In the genomic region with DNA sequence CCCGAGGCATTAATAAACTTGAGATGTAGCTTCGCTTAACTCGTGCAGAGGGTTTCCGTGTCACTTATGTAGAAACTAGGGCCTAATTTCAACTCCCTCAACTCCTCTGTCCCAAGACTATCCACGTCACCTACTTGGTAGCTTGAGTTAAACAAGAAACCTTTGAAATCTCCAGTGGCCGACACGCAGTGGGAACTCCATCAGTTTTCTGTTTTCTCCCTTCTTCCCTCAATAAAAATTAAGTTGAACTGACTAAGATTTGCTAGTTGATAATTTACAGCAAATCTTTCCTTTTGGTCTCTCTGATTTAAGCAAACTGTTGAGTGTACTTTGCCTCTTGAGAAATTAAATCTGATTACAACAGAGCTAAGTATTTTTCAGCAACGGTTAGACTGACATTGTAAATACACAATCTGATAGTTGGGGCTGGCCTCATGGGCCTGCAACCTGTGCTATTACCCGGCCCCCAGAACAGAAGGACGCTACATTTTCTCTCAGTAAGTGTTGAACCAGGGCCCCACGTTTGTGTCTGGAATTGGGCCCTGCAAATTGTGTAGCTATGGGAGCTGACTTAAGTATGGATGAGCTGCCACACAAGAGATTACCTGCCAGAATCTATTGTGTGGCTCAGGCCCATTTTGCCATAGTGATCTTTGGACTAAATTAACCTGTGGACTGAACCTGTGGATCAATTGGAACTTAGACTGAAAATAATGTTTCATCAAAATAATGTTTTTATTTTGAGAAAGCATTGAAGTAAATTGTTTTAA, we compare ENCODE assay signal across 8 cellular contexts. TPM values are rescaled to one million over a fixed set of nuclear protein-coding genes. Genes with fewer than 3 reads are reported as not detected.
A peak's percentile ranks its signal among the peaks of the same experiment; 100 is the strongest.
DNase-seq lines count a peak whose midpoint lies in the region; ATAC-seq, FAIRE-seq and TF ChIP-seq lines count a peak whose summit lies in the region.

No MANE protein-coding gene starts in this region.

- no peaks in the 10 kb centered on the region for H3K9me3 Mint-ChIP-seq in activated CD8-positive, alpha-beta T cell treated with anti-CD3 and anti-CD28 coated beads for 36 hours

- peaks cover 4% of the 10 kb centered on the region for H3K4me1 ChIP-seq in right cardiac atrium (ENCODE audit: control insufficient read depth, insufficient read depth, low read length)
- peaks cover 3 to 9% of the 10 kb centered on the region in 2 donors for H3K4me1 ChIP-seq in small intestine (ENCODE audit: control insufficient read depth in 2 of 2, insufficient read depth in 1 of 2, low read depth in 1 of 2, low read length in 1 of 2)

- H3K9me3 ChIP-seq in right cardiac atrium (ENCODE audit: control insufficient read depth, low read length) = no peaks in the 10 kb centered on the region
- H3K9me3 ChIP-seq in small intestine (ENCODE audit: control insufficient read depth, low read depth) = no peaks in the 10 kb centered on the region

- H3K36me3 Mint-ChIP-seq in activated CD8-positive, alpha-beta T cell treated with anti-CD3 and anti-CD28 coated beads for 36 hours (ENCODE audit: low read depth) = peaks cover 17% of the 10 kb centered on the region

- intact Hi-C loops in activated CD8-positive, alpha-beta T cell treated with anti-CD3 and anti-CD28 coated beads for 36 hours (cut with micrococcal nuclease) = loop anchor here (5.0 kb wide), 1 partner anchor 245 kb away; a partner anchor contains a TSS
- intact Hi-C loops in right cardiac atrium (cut with DNase I) = no loop called here

- H3K4me3 ChIP-seq in right cardiac atrium (ENCODE audit: low read length) (peak overlapping the region; percentile 56), small intestine (ENCODE audit: low read depth in 1 of 2, low read length in 2 of 2) (peak overlapping the region in 1 of 2 donors; percentile 75)

- no peaks in the 10 kb centered on the region for H3K36me3 ChIP-seq in small intestine (ENCODE audit: control insufficient read depth in 2 of 2, insufficient read depth in 2 of 2, low read length in 2 of 2)

- H3K4me1 Mint-ChIP-seq in activated CD8-positive, alpha-beta T cell treated with anti-CD3 and anti-CD28 coated beads for 36 hours (ENCODE audit: low read depth) = peaks cover 36% of the 10 kb centered on the region

- peak overlapping the region; percentile 93 for H3K27ac Mint-ChIP-seq in activated CD8-positive, alpha-beta T cell treated with anti-CD3 and anti-CD28 coated beads for 36 hours

- H3K27me3 ChIP-seq in right cardiac atrium (ENCODE audit: control insufficient read depth, insufficient read depth) (no peaks in the 10 kb centered on the region), small intestine (ENCODE audit: control insufficient read depth in 2 of 2, insufficient read depth in 2 of 2, low read length in 2 of 2) (no peaks in the 10 kb centered on the region)

- TF ChIP-seq CTCF in activated CD8-positive, alpha-beta T cell treated with anti-CD3 and anti-CD28 coated beads for 36 hours (IDR thresholded peaks at IDR 0.05) = no peak

- H3K4me3 Mint-ChIP-seq in activated CD8-positive, alpha-beta T cell treated with anti-CD3 and anti-CD28 coated beads for 36 hours = peak overlapping the region; percentile 96

- FAIRE-seq in small intestine (lab: Jason Lieb, UNC) = no peak

- peak overlapping the region; percentile 88 for H3K27ac ChIP-seq in right cardiac atrium (ENCODE audit: low read length)
- H3K27ac ChIP-seq in small intestine (ENCODE audit: low read depth in 1 of 2, low read length in 1 of 2) = peak overlapping the region; percentile 76 to 91

- DNase-seq in NCI-H146 (lab: John Stamatoyannopoulos, UW) (peak; percentile 33), NCI-H146 treated with DMSO at 0.1 percent for 48 hours (lab: John Stamatoyannopoulos, UW; ENCODE audit: unreplicated experiment) (no peak), right cardiac atrium (no peak), small intestine (peak; percentile 45)
- DNase-seq in activated CD8-positive, alpha-beta T cell treated with anti-CD3 and anti-CD28 coated beads for 36 hours = no peak

- POLR2A ChIA-PET in activated CD8-positive, alpha-beta T cell treated with anti-CD3 and anti-CD28 coated beads for 36 hours (lab: Charles Lee) = no interaction called here

- CTCF ChIA-PET in activated CD8-positive, alpha-beta T cell treated with anti-CD3 and anti-CD28 coated beads for 36 hours (lab: Charles Lee) = interaction anchor here (0.6 to 1.5 kb wide), 3 partner anchors 9 to 265 kb away, joined by 3 read pairs; no protein-coding TSS in a partner anchor

- WGBS in right cardiac atrium = 40% methylated on average over 11 of the region's 11 CpGs
- WGBS in small intestine, 3 donors = 15 to 41% (median 17%) methylated on average over 11 of the region's 11 CpGs

- no peak for ATAC-seq in activated CD8-positive, alpha-beta T cell treated with anti-CD3 and anti-CD28 coated beads for 36 hours
- ATAC-seq in right cardiac atrium (no peak), GM19455 (IDR thresholded peaks at IDR 0.05; ENCODE audit: unreplicated experiment) (no peak), GM19463 (IDR thresholded peaks at IDR 0.05; ENCODE audit: unreplicated experiment) (no peak), GM21390 (IDR thresholded peaks at IDR 0.05; ENCODE audit: unreplicated experiment) (no peak)

- no peaks in the 10 kb centered on the region for H3K27me3 Mint-ChIP-seq in activated CD8-positive, alpha-beta T cell treated with anti-CD3 and anti-CD28 coated beads for 36 hours

RNA-seq across cellular contexts. Expression of a gene that starts 0.7 kb away (rescaled TPM):
- 100 to 1,000 TPM; 130 to 133 TPM for total RNA-seq in activated CD8-positive, alpha-beta T cell treated with anti-CD3 and anti-CD28 coated beads for 36 hours
- 100 to 1,000 TPM in 2 of 4 donors, 10 to 100 TPM in 2; 99.7 to 113 (median 102) TPM for total RNA-seq in right cardiac atrium
- polyA plus RNA-seq in right cardiac atrium = 147 TPM
- 100 to 1,000 TPM; 108 to 121 (median 117) TPM for polyA plus RNA-seq in small intestine

Comparison
In these comparisons a context has a peak if more than half of its experiments do, and no peak if none do; other contexts are left out.
1. DNase-seq: peak in NCI-H146 (single experiment) and small intestine (single experiment); none in NCI-H146 treated with DMSO at 0.1 percent for 48 hours (single experiment), activated CD8-positive, alpha-beta T cell treated with anti-CD3 and anti-CD28 coated beads for 36 hours (single experiment) and right cardiac atrium (0 of 3).